In genomic region chr22:47278655-47279054, GRCh38 we compare ENCODE assay signal across 16 cellular contexts.
DNase-seq lines count a peak whose midpoint lies in the region; ATAC-seq and TF ChIP-seq lines count a peak whose summit lies in the region.
"Had no signal": no experiment of that assay in that cellular context is flagged by ENCODE, and none has a peak within 500 bp of the region (broad histone marks: within the 10 kb centered on the region; RNA-seq: fewer than 3 reads in every experiment).

No MANE protein-coding gene starts in this region.

- WGBS in heart left ventricle, 4 donors: 70 to 79% (median 76%) methylated on average over 9 to 12 of the region's 12 CpGs

- H3K9me3 ChIP-seq in heart left ventricle (no peaks in the 10 kb centered on the region), right atrium auricular region (no peaks in the 10 kb centered on the region), neural progenitor cell (ENCODE audit: low read depth) (peaks cover 2% of the 10 kb centered on the region)
- H3K9me3 ChIP-seq: A549, Caco-2, HAP-1 had no signal

- H3K27ac ChIP-seq in heart left ventricle: no peak overlapping the region
- H3K27ac ChIP-seq in right atrium auricular region: no peak overlapping the region
- H3K27ac ChIP-seq in neural progenitor cell: no peak overlapping the region
- H3K27ac ChIP-seq: 22Rv1, A549, C4-2B, GM23248 had no signal

- no peak overlapping the region for H3K27ac Mint-ChIP-seq in neural progenitor cell
- H3K27ac Mint-ChIP-seq: CD4-positive, alpha-beta T cell had no signal

- peaks cover 8% of the 10 kb centered on the region for H3K9me3 Mint-ChIP-seq in neural progenitor cell
- H3K9me3 Mint-ChIP-seq: CD4-positive, alpha-beta T cell had no signal

- H3K27me3 ChIP-seq in heart left ventricle (peaks cover 0 to 36% (median 5%) of the 10 kb centered on the region in 9 donors), right atrium auricular region (no peaks in the 10 kb centered on the region), neural progenitor cell (no peaks in the 10 kb centered on the region)

- intact Hi-C loops in heart left ventricle (cut with DNase I) (no loop called here), sciatic nerve (cut with DNase I) (no loop called here)

- H3K9ac ChIP-seq in neural progenitor cell: no peak overlapping the region
- H3K9ac ChIP-seq: GM23248 had no signal

- H3F3A ChIP-seq in neural progenitor cell (ENCODE audit: low read depth): no peaks in the 10 kb centered on the region

- TF ChIP-seq CTCF in heart left ventricle (IDR thresholded peaks at IDR 0.05): no peak
- no peak for TF ChIP-seq CTCF in right atrium auricular region (IDR thresholded peaks at IDR 0.05)
- no peak for TF ChIP-seq CTCF in neural progenitor cell (IDR thresholded peaks at IDR 0.05)

- peak in 3 of 4 donors; percentile 11 to 76 (median 65) for ATAC-seq in heart left ventricle
- ATAC-seq in sciatic nerve: peak; percentile 65
- no peak for ATAC-seq in HG02623 (IDR thresholded peaks at IDR 0.05; ENCODE audit: unreplicated experiment)
- ATAC-seq: A549 had no signal

- H3K4me1 ChIP-seq in heart left ventricle (peaks cover 0 to 7% (median 0%) of the 10 kb centered on the region in 12 donors), right atrium auricular region (no peaks in the 10 kb centered on the region), neural progenitor cell (no peaks in the 10 kb centered on the region)
- H3K4me1 ChIP-seq: Caco-2, HAP-1 had no signal

- no peak overlapping the region for H2AFZ ChIP-seq in neural progenitor cell (replicated peaks)
- H2AFZ ChIP-seq: GM23248 had no signal

- no peaks in the 10 kb centered on the region for H3K79me2 ChIP-seq in neural progenitor cell (ENCODE audit: low read depth)

- H3K36me3 ChIP-seq in heart left ventricle (no peaks in the 10 kb centered on the region), right atrium auricular region (no peaks in the 10 kb centered on the region), neural progenitor cell (no peaks in the 10 kb centered on the region)
- H3K36me3 ChIP-seq: HAP-1 had no signal

- no peak overlapping the region for H3K4me3 Mint-ChIP-seq in neural progenitor cell
- H3K4me3 Mint-ChIP-seq: CD4-positive, alpha-beta T cell had no signal

- no peaks in the 10 kb centered on the region for H3K4me1 Mint-ChIP-seq in neural progenitor cell

- TF ChIP-seq POLR2A in heart left ventricle (IDR thresholded peaks at IDR 0.05): no peak

- H4K20me1 ChIP-seq in neural progenitor cell (ENCODE audit: low read depth): no peaks in the 10 kb centered on the region

- no peaks in the 10 kb centered on the region for H3K36me3 Mint-ChIP-seq in neural progenitor cell

- H3K4me2 ChIP-seq in neural progenitor cell: no peak overlapping the region
- H3K4me2 ChIP-seq: A549 had no signal

- peaks cover 10% of the 10 kb centered on the region for H3K27me3 Mint-ChIP-seq in neural progenitor cell (ENCODE audit: insufficient read depth, low read depth)
- H3K27me3 Mint-ChIP-seq: CD4-positive, alpha-beta T cell had no signal

- DNase-seq in activated effector memory CD4-positive, alpha-beta T cell treated with anti-CD3 and anti-CD28 coated beads, Interleukin-2, amount 50 U/mL, for 16 hours: peak; percentile 28
- DNase-seq in activated effector memory CD4-positive, alpha-beta T cell treated with Interleukin-2 at 50 U/mL for 16 hours: no peak
- peak in 1 of 5 donors; percentile 33 for DNase-seq in heart left ventricle
- DNase-seq in right atrium auricular region (ENCODE audit: low spot score): no peak
- no peak for DNase-seq in sciatic nerve (ENCODE audit: low spot score)
- no peak for DNase-seq in neural progenitor cell (ENCODE audit: low spot score)
- DNase-seq in epidermal melanocyte (ENCODE audit: insufficient read length, low spot score): no peak
- DNase-seq: AML-193; Caco-2; CD4-positive, alpha-beta T cell; GM23248 had no signal

- H3K4me3 ChIP-seq in heart left ventricle (no peak overlapping the region), right atrium auricular region (no peak overlapping the region), neural progenitor cell (no peak overlapping the region)
- H3K4me3 ChIP-seq: A549, GM23248, HAP-1 had no signal
